Comparison of ENCODE assay signal across 8 cellular contexts in the genomic region with DNA sequence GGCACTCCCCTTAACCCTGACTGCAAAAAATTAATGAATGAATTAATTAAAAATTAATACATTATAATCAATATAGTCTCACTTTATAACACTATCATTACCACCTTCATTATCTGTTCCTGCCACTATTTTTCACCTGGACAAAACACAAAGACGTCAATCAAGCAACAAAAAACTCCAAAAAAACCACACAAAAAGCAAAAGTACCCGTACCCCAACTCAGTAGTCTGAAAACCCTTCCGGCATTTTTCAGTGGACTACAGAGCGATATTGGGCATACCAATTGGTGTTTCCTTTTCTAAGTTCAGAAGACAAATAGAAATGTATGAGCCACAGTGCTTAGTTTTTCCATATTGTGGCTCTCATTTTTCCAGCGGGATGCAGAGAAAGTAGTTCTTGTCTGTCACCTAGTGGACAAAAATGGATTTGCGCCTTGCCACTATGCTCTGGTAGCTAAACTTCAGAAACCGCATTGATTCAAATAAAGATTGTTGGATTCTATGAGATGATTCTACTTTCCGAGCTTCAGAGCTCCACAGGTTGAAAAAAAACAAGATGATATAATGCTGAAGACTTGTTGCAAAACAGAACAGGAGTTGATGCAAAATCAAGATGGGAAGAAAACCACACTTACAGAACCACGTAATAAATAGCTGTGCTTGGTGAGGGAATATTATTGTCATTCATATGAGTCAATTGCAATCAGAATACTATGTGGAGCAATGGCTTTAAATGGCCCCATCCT. TPM values are rescaled to one million over a fixed set of nuclear protein-coding genes. Genes with fewer than 3 reads are reported as not detected.
DNase-seq lines count a peak whose midpoint lies in the region; ATAC-seq and TF ChIP-seq lines count a peak whose summit lies in the region.

No MANE protein-coding gene starts in this region.

- peaks cover 52% of the 10 kb centered on the region in 2 donors for H3K4me1 Mint-ChIP-seq in natural killer cell

- H3K79me2 ChIP-seq in OCI-LY1 (ENCODE audit: insufficient read depth, low read length): no peaks in the 10 kb centered on the region

- no peaks in the 10 kb centered on the region for H3K27me3 ChIP-seq in OCI-LY1 (ENCODE audit: insufficient read depth, low read length)

- TF ChIP-seq CTCF in 22Rv1 (IDR thresholded peaks at IDR 0.05): peak; percentile 96
- TF ChIP-seq CTCF in GM12874 (IDR thresholded peaks at IDR 0.05; ENCODE audit: insufficient read depth, low read depth, low read length): peak; percentile 91
- peak; percentile 99 for TF ChIP-seq CTCF in OCI-LY1 (IDR thresholded peaks at IDR 0.05; ENCODE audit: low read length)
- peak; percentile 100 for TF ChIP-seq CTCF in epithelial cell of proximal tubule (conservative IDR thresholded peaks at IDR 0.05; ENCODE audit: low read depth, low read length)
- peak; percentile 100 for TF ChIP-seq CTCF in natural killer cell (IDR thresholded peaks at IDR 0.05)

- no peaks in the 10 kb centered on the region for H3F3A ChIP-seq in OCI-LY1 (ENCODE audit: insufficient read depth, low read length)

- H3K9me3 Mint-ChIP-seq in natural killer cell: no peaks in the 10 kb centered on the region

- H3K4me1 ChIP-seq in OCI-LY1 (ENCODE audit: insufficient read depth, low read length, severe bottlenecking): peaks cover 27% of the 10 kb centered on the region

- H4K20me1 ChIP-seq in OCI-LY1 (ENCODE audit: insufficient read depth, low read length): no peaks in the 10 kb centered on the region

- no peak overlapping the region for H3K9ac ChIP-seq in OCI-LY1 (ENCODE audit: low read length)

- H3K27ac Mint-ChIP-seq in natural killer cell: peak overlapping the region; percentile 71 to 83

- H3K36me3 ChIP-seq in OCI-LY1 (ENCODE audit: insufficient read depth, low read length): no peaks in the 10 kb centered on the region

- H3K4me3 ChIP-seq in OCI-LY1 (ENCODE audit: low read depth, low read length, poor library complexity, severe bottlenecking) (no peak overlapping the region), epithelial cell of proximal tubule (ENCODE audit: low read depth, low read length) (no peak overlapping the region)

- peak overlapping the region; percentile 75 for H3K4me3 Mint-ChIP-seq in natural killer cell

- no peaks in the 10 kb centered on the region for H3K27me3 Mint-ChIP-seq in natural killer cell (ENCODE audit: low read depth in 2 of 2)

- no peaks in the 10 kb centered on the region for H3K9me3 ChIP-seq in OCI-LY1 (ENCODE audit: low read length)

- no peaks in the 10 kb centered on the region for H3K9me2 ChIP-seq in OCI-LY1 (ENCODE audit: low read depth, low read length)

- H3K27ac ChIP-seq in 22Rv1 (no peak overlapping the region), OCI-LY1 (ENCODE audit: low read depth, low read length, poor library complexity, severe bottlenecking) (no peak overlapping the region)

- no peaks in the 10 kb centered on the region for H3K36me3 Mint-ChIP-seq in natural killer cell

- intact Hi-C loops in natural killer cell (cut with micrococcal nuclease): loop anchor here (1.0 to 5.0 kb wide), 6 partner anchors 28 to 356 kb away; partner anchors contain the start of gene ITGB1

- DNase-seq in HUDEP-2 (lab: John Stamatoyannopoulos, UW; ENCODE audit: unreplicated experiment in 76 of 76): peak in 57 of 76 experiments; percentile 2 to 77 (median 48)
- peak; percentile 41 for DNase-seq in activated T-cell treated with anti-CD3 and anti-CD28 coated beads for 1 hour (ENCODE audit: low read depth)
- no peak for DNase-seq in epithelial cell of proximal tubule (ENCODE audit: low read depth)
- no peak for DNase-seq in natural killer cell
- DNase-seq in superior temporal gyrus (ENCODE audit: extremely low spot score): peak; percentile 95

- H2AFZ ChIP-seq in OCI-LY1 (ENCODE audit: low read length): no peak overlapping the region

- H3K4me2 ChIP-seq in OCI-LY1 (ENCODE audit: low read length): peak overlapping the region; percentile 22; the same call in 1 of the 2 replicates

- ATAC-seq in natural killer cell: peak; percentile 33 to 62 (median 45)

RNA-seq across cellular contexts. Expression of gene ITGB1, which starts 50.6 kb away (rescaled TPM):
- 1,039 and 2,053 TPM in 2 replicates for total RNA-seq in epithelial cell of proximal tubule
- total RNA-seq in natural killer cell: 100 to 1,000 TPM; 175 to 280 (median 202) TPM

Comparison
In these comparisons a context has a peak if more than half of its experiments do, and no peak if none do; other contexts are left out.
1. DNase-seq: peak in HUDEP-2 (57 of 76), activated T-cell treated with anti-CD3 and anti-CD28 coated beads for 1 hour (single experiment) and superior temporal gyrus (single experiment); none in epithelial cell of proximal tubule (single experiment) and natural killer cell (single experiment).
2. Peak in every context shown above with its lines, with median percentiles within 50 percentile points of each other: CTCF ChIP-seq.